ENCODE assay signal across 6 cellular contexts in genomic region chr14:22887260-22887989, GRCh38. TPM values are rescaled to one million over a fixed set of nuclear protein-coding genes. Genes with fewer than 3 reads are reported as not detected.
DNase-seq lines count a peak whose midpoint lies in the region; TF ChIP-seq lines count a peak whose summit lies in the region.

No MANE protein-coding gene starts in this region.

- peak; percentile 84 for DNase-seq in Caki2 (ENCODE audit: low read depth)
- peak; percentile 75 for DNase-seq in HCEC 1CT
- peak; percentile 98 for DNase-seq in NCI-H2171 (lab: John Stamatoyannopoulos, UW)
- peak in 6 of 7 donors; percentile 71 to 89 (median 78) for DNase-seq in adrenal gland
- DNase-seq in lower leg skin (ENCODE audit: low spot score in 2 of 2) = peak in 1 of 2 donors; percentile 50
- no peak for DNase-seq in inferior parietal cortex (ENCODE audit: extremely low spot score)

- intact Hi-C loops in adrenal gland (cut with DNase I) = no loop called here
- intact Hi-C loops in lower leg skin (cut with DNase I; ENCODE audit: low total_unique reads) = no loop called here

- 17 to 38% (median 26%) methylated on average over 10 to 11 of the region's 11 CpGs for WGBS in adrenal gland, 4 donors
- WGBS in lower leg skin, 2 donors = 18 to 20% methylated on average over 11 of the region's 11 CpGs

- no peaks in the 10 kb centered on the region for H3K27me3 ChIP-seq in adrenal gland

- TF ChIP-seq POLR2A in adrenal gland (IDR thresholded peaks at IDR 0.05) (no peak), lower leg skin (IDR thresholded peaks at IDR 0.05) (no peak)

- in situ Hi-C loops in Caki2 (cut with HindIII; ENCODE audit: low pct_unique_long_range_greater_than_20kb, low sequenced_read_pairs) = no loop called here

- H3K36me3 ChIP-seq in adrenal gland (replicated peaks in 1 of 2) = no peaks in the 10 kb centered on the region

- peak overlapping the region in 3 of 4 donors; percentile 22 to 64 (median 35) for H3K4me3 ChIP-seq in adrenal gland
- peak overlapping the region; percentile 50 for H3K4me3 ChIP-seq in lower leg skin (ENCODE audit: low read depth, poor library complexity, severe bottlenecking)

- H3K9me3 ChIP-seq in adrenal gland (replicated peaks in 1 of 3) = no peaks in the 10 kb centered on the region

- H3K27ac ChIP-seq in adrenal gland = peak overlapping the region in 3 of 5 donors; percentile 7 to 81 (median 66)

- H3K4me1 ChIP-seq in adrenal gland (replicated peaks in 1 of 2) = peaks cover 0 to 9% of the 10 kb centered on the region in 2 donors

- TF ChIP-seq CTCF in adrenal gland (IDR thresholded peaks at IDR 0.05) = no peak
- no peak for TF ChIP-seq CTCF in lower leg skin (IDR thresholded peaks at IDR 0.05)

RNA-seq across cellular contexts. Expression of gene REM2, which starts 4.4 kb away (rescaled TPM):
- not detected in 2 replicates for total RNA-seq in Caki2 (2014; rRNA removed; shearing (Covaris generic); ENCODE audit: low replicate concordance)
- under 1 TPM in 4 of 8 donors, not detected in 4; 0.15 to 0.28 (median 0.23) TPM for total RNA-seq in adrenal gland
- 1 to 10 TPM in 1 of 3 donors, under 1 TPM in 2; 0.09 to 1.2 (median 0.64) TPM for polyA plus RNA-seq in adrenal gland
- total RNA-seq in lower leg skin = 1 to 10 TPM in 2 of 4 donors, under 1 TPM in 2; 0.52 to 2.5 (median 1.5) TPM

RNA-seq across cellular contexts. Expression of gene LRP10, which starts 15.9 kb away (rescaled TPM):
- 44.5 and 48.8 TPM in 2 replicates for total RNA-seq in Caki2 (2014; rRNA removed; shearing (Covaris generic); ENCODE audit: low replicate concordance)
- total RNA-seq in adrenal gland (100 to 1,000 TPM in 4 of 8 donors, 10 to 100 TPM in 4; 74.5 to 207 (median 104) TPM), lower leg skin (100 to 1,000 TPM; 148 to 209 (median 167) TPM)
- 10 to 100 TPM; 13.1 to 26.8 (median 14.8) TPM for polyA plus RNA-seq in adrenal gland

RNA-seq across cellular contexts. Expression of gene RBM23, which starts 31.5 kb away (rescaled TPM):
- 87.9 and 107 TPM in 2 replicates for total RNA-seq in Caki2 (2014; rRNA removed; shearing (Covaris generic); ENCODE audit: low replicate concordance)
- total RNA-seq in adrenal gland (1,000 to 10,000 TPM in 2 of 8 donors, 100 to 1,000 TPM in 1, 10 to 100 TPM in 5; 70.4 to 1,877 (median 81.8) TPM), lower leg skin (100 to 1,000 TPM in 2 of 4 donors, 10 to 100 TPM in 2; 71.2 to 202 (median 105) TPM)
- 10 to 100 TPM; 39.5 to 82.8 (median 43.8) TPM for polyA plus RNA-seq in adrenal gland

RNA-seq across cellular contexts. Expression of gene PRMT5, which starts 41.8 kb away (rescaled TPM):
- 92.8 and 171 TPM in 2 replicates for total RNA-seq in Caki2 (2014; rRNA removed; shearing (Covaris generic); ENCODE audit: low replicate concordance)
- total RNA-seq in adrenal gland = 100 to 1,000 TPM in 2 of 8 donors, 10 to 100 TPM in 6; 28.6 to 125 (median 62.8) TPM
- 100 to 1,000 TPM in 1 of 3 donors, 10 to 100 TPM in 2; 20.9 to 134 (median 21.6) TPM for polyA plus RNA-seq in adrenal gland
- total RNA-seq in lower leg skin = 10 to 100 TPM; 42.9 to 53.2 (median 48.3) TPM

RNA-seq across cellular contexts. Expression of gene MMP14, which starts 51.0 kb away (rescaled TPM):
- not detected in 2 replicates for total RNA-seq in Caki2 (2014; rRNA removed; shearing (Covaris generic); ENCODE audit: low replicate concordance)
- total RNA-seq in adrenal gland (100 to 1,000 TPM in 4 of 8 donors, 10 to 100 TPM in 4; 55.7 to 161 (median 97.8) TPM), lower leg skin (100 to 1,000 TPM; 135 to 190 (median 151) TPM)
- polyA plus RNA-seq in adrenal gland = 10 to 100 TPM; 15.5 to 65.2 (median 17.0) TPM
